ENCODE assay signal across 13 cellular contexts in the genomic region with DNA sequence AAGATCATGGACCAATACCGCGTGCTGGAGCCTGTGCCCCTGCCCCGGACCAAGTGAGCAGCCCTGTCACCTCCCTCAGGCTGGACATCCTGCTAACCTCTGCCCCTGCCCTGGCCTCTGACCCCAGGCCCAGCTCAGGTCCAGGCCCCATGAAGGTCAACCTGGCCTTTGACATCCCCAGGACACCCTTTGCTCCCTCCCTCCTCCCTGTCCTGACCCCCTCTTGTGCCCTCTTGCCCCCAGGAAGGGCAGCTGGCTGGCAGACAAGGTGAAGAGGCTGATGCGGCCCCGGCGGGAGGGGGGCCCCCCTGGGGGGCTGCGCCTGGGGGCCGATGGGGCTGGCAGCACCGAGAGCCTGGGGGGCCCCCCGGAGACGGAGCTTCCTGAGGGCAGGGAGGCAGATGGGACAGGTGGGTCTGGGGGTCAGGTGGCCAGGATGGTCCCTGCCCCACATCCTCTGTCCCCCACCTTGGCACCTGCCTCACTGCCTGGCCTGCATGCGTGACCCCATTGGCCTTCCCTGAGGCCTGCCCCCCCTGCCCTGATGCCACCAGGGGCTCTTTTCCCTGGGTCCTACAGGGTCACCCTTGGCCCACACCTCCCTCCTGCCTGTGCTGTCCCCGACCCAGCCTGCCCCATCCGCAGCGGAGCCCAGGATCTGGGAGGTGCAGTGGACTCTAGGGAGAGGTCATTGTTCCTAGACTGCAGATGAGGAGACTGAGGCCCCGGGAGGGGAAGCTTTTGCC. TPM values are rescaled to one million over a fixed set of nuclear protein-coding genes. Genes with fewer than 3 reads are reported as not detected.
DNase-seq lines count a peak whose midpoint lies in the region; ATAC-seq and TF ChIP-seq lines count a peak whose summit lies in the region.
"Had no signal": no experiment of that assay in that cellular context is flagged by ENCODE, and none has a peak within 500 bp of the region (broad histone marks: within the 10 kb centered on the region; RNA-seq: fewer than 3 reads in every experiment).

No MANE protein-coding gene starts in this region.

- peak overlapping the region; percentile 81 for H3K18ac ChIP-seq in neuronal stem cell (ENCODE audit: low read length)

- TF ChIP-seq EP300 in transverse colon (IDR thresholded peaks at IDR 0.05; ENCODE audit: low read depth): no peak

- no peak overlapping the region for H3K4me3 Mint-ChIP-seq in endodermal cell

- no TSS peak for BruUV-seq in Panc1 (replicated peaks; lab: Mats Ljungman, UMichigan)

- no peaks in the 10 kb centered on the region for H3K9me3 ChIP-seq in Panc1 (ENCODE audit: control insufficient read depth, insufficient read depth, low read depth, low read length)
- H3K9me3 ChIP-seq in endodermal cell (ENCODE audit: control insufficient read depth, low read length): no peaks in the 10 kb centered on the region
- H3K9me3 ChIP-seq in neuronal stem cell (replicated peaks in 1 of 2; ENCODE audit: control insufficient read depth in 2 of 2, insufficient read depth in 1 of 2, low read depth in 1 of 2, low read length in 2 of 2): no peaks in the 10 kb centered on the region
- H3K9me3 ChIP-seq in transverse colon: no peaks in the 10 kb centered on the region

- no peaks in the 10 kb centered on the region for H3K9me3 Mint-ChIP-seq in endodermal cell

- H2BK5ac ChIP-seq in neuronal stem cell (ENCODE audit: low read length): peak overlapping the region; percentile 19

- H3K27ac Mint-ChIP-seq in endodermal cell: no peak overlapping the region

- POLR2A ChIA-PET in Panc1 (lab: Charles Lee): interaction anchor here (0.6 kb wide), 3 partner anchors 36 to 54 kb away, joined by 3 to 7 read pairs (median 3); a partner anchor contains a TSS

- peak overlapping the region; percentile 64 for H4K91ac ChIP-seq in neuronal stem cell (ENCODE audit: low read depth, low read length, poor library complexity)

- H3K27ac ChIP-seq in Panc1 (ENCODE audit: low read length) (peak overlapping the region; percentile 52; the same call in 1 of the 2 replicates), endodermal cell (ENCODE audit: low read depth, low read length) (no peak overlapping the region), neuronal stem cell (replicated peaks; ENCODE audit: low read length) (no peak overlapping the region), transverse colon (no peak overlapping the region)
- H3K27ac ChIP-seq: GM23248 had no signal

- H3K27me3 ChIP-seq in H7 (ENCODE audit: control insufficient read depth, insufficient read depth, low read length) (no peaks in the 10 kb centered on the region), Panc1 (ENCODE audit: control insufficient read depth, insufficient read depth, low read length) (no peaks in the 10 kb centered on the region), endodermal cell (ENCODE audit: control insufficient read depth, insufficient read depth, low read length, poor library complexity, severe bottlenecking) (no peaks in the 10 kb centered on the region), neuronal stem cell (ENCODE audit: control insufficient read depth in 3 of 3, insufficient read depth in 3 of 3, low read depth in 1 of 3, low read length in 3 of 3) (no peaks in the 10 kb centered on the region), transverse colon (no peaks in the 10 kb centered on the region)

- H2BK12ac ChIP-seq in neuronal stem cell (ENCODE audit: low read length): peak overlapping the region; percentile 94

- H4K8ac ChIP-seq in neuronal stem cell (ENCODE audit: low read depth, low read length): no peak overlapping the region

- H2BK120ac ChIP-seq in neuronal stem cell (ENCODE audit: low read depth, low read length): peak overlapping the region; percentile 35

- H3K23ac ChIP-seq in neuronal stem cell (ENCODE audit: low read depth, low read length, poor library complexity): peak overlapping the region; percentile 43

- peaks cover 50% of the 10 kb centered on the region for H3K4me1 ChIP-seq in Panc1 (ENCODE audit: control insufficient read depth, insufficient read depth, low read length)
- H3K4me1 ChIP-seq in endodermal cell (ENCODE audit: control insufficient read depth, insufficient read depth, low read length): peaks cover 7% of the 10 kb centered on the region
- H3K4me1 ChIP-seq in neuronal stem cell (ENCODE audit: control insufficient read depth in 2 of 2, insufficient read depth in 1 of 2, low read depth in 1 of 2, low read length in 2 of 2): peaks cover 23 to 44% of the 10 kb centered on the region in 2 donors
- H3K4me1 ChIP-seq in transverse colon: peaks cover 15 to 26% (median 22%) of the 10 kb centered on the region in 4 donors

- TF ChIP-seq CTCF in Panc1 (IDR thresholded peaks at IDR 0.05) (no peak), endodermal cell (conservative IDR thresholded peaks at IDR 0.05) (no peak), transverse colon (IDR thresholded peaks at IDR 0.05) (no peak)

- H3K4me1 Mint-ChIP-seq in endodermal cell: peaks cover 7% of the 10 kb centered on the region

- peak; percentile 73 for DNase-seq in H7
- no peak for DNase-seq in Panc1 (ENCODE audit: low read depth, low spot score)
- DNase-seq in endodermal cell: peak; percentile 55
- DNase-seq in neuronal stem cell (ENCODE audit: low spot score): no peak
- DNase-seq in OCI-M1 (lab: John Stamatoyannopoulos, UW): no peak
- no peak for DNase-seq in transverse colon
- DNase-seq in activated CD4-positive, alpha-beta T cell treated with anti-CD3 and anti-CD28 coated beads, Interleukin-2, amount 50 U/mL, for 48 hours: no peak
- DNase-seq: AML-193, GM23248, NCI-H187 treated with DMSO at 0.1 percent for 48 hours, NCI-H226, NCI-H526, T-helper 1 cell had no signal

- in situ Hi-C loops in Panc1 (cut with HindIII; ENCODE audit: low pct_unique_long_range_greater_than_20kb, low sequenced_read_pairs) (no loop called here), transverse colon (cut with MboI; ENCODE audit: low pct_ligation_motif_present in 1 of 4, low pct_unique_long_range_greater_than_20kb in 1 of 4, low sequenced_read_pairs in 3 of 4) (no loop called here)

- intact Hi-C loops in Panc1 (cut with micrococcal nuclease; ENCODE audit: unreplicated experiment): no loop called here
- intact Hi-C loops in transverse colon (cut with DNase I; ENCODE audit: low total_unique reads): no loop called here

- H3K36me3 ChIP-seq in H7 (replicated peaks; ENCODE audit: control insufficient read depth, insufficient read depth, low read length): no peaks in the 10 kb centered on the region
- H3K36me3 ChIP-seq in Panc1 (ENCODE audit: control insufficient read depth, insufficient read depth, low read length): no peaks in the 10 kb centered on the region
- H3K36me3 ChIP-seq in endodermal cell (ENCODE audit: control insufficient read depth, insufficient read depth, low read length): no peaks in the 10 kb centered on the region
- no peaks in the 10 kb centered on the region for H3K36me3 ChIP-seq in neuronal stem cell (replicated peaks in 1 of 2; ENCODE audit: control insufficient read depth in 2 of 2, insufficient read depth in 2 of 2, low read length in 2 of 2)
- no peaks in the 10 kb centered on the region for H3K36me3 ChIP-seq in transverse colon

- no peak overlapping the region for H3K4me2 ChIP-seq in neuronal stem cell (ENCODE audit: insufficient read depth, low read length, poor library complexity, severe bottlenecking)

- 87 to 96% methylated on average over 7 to 16 of the region's 16 CpGs for WGBS in endodermal cell (ENCODE audit: insufficient coverage in 1 of 2, insufficient read length in 1 of 2), 2 experiments
- WGBS in neuronal stem cell (ENCODE audit: extremely low coverage in 2 of 2, insufficient read length in 2 of 2, insufficient replicate concordance in 1 of 2), 2 donors: no CpG with 5 or more reads among the region's 16 CpGs
- WGBS in transverse colon (ENCODE audit: low coverage in 1 of 2), 2 donors: 87 to 100% methylated on average over 2 to 10 of the region's 16 CpGs

- H3K9ac ChIP-seq in endodermal cell (ENCODE audit: extremely low read depth, low read length, poor library complexity, severe bottlenecking) (no peak overlapping the region), neuronal stem cell (ENCODE audit: low read depth, low read length, poor library complexity) (peak overlapping the region; percentile 50)
- H3K9ac ChIP-seq: GM23248 had no signal

- peak overlapping the region; percentile 99 for H2AK5ac ChIP-seq in neuronal stem cell (ENCODE audit: low read depth, low read length)

- CTCF ChIA-PET in Panc1 (lab: Charles Lee): interaction anchor here (0.5 to 3.7 kb wide), 10 partner anchors 8 to 95 kb away, joined by 5 to 33 read pairs (median 10); a partner anchor contains a TSS

- H3K79me1 ChIP-seq in neuronal stem cell (ENCODE audit: low read depth, low read length): peaks cover 4% of the 10 kb centered on the region

- TF ChIP-seq POLR2A in transverse colon (IDR thresholded peaks at IDR 0.05): no peak

- no peaks in the 10 kb centered on the region for H3K27me3 Mint-ChIP-seq in endodermal cell (ENCODE audit: insufficient read depth)

- H2BK15ac ChIP-seq in neuronal stem cell (ENCODE audit: low read length): peak overlapping the region; percentile 83

- no peak overlapping the region for H3K14ac ChIP-seq in neuronal stem cell (ENCODE audit: low read length)

- H2AFZ ChIP-seq in neuronal stem cell (ENCODE audit: low read length): no peak overlapping the region

- H3K4me3 ChIP-seq in H7 (ENCODE audit: insufficient read depth, low read depth, low read length): no peak overlapping the region
- H3K4me3 ChIP-seq in Panc1 (ENCODE audit: low read depth in 2 of 2, low read length in 2 of 2): no peak overlapping the region
- H3K4me3 ChIP-seq in endodermal cell (ENCODE audit: low read length): no peak overlapping the region
- no peak overlapping the region for H3K4me3 ChIP-seq in neuronal stem cell (ENCODE audit: low read length in 2 of 2)
- no peak overlapping the region for H3K4me3 ChIP-seq in transverse colon
- H3K4me3 ChIP-seq: GM23248 had no signal

- ATAC-seq in Panc1: no peak

- no peaks in the 10 kb centered on the region for H3K36me3 Mint-ChIP-seq in endodermal cell (ENCODE audit: low read depth)

- H3K4ac ChIP-seq in neuronal stem cell (ENCODE audit: low read length): no peak overlapping the region

RNA-seq across cellular contexts. Expression of a gene that starts 5.0 kb away (rescaled TPM):
- total RNA-seq in H7 (2014; rRNA removed; shearing (Covaris generic)): 16.0 and 17.6 TPM in 2 replicates
- total RNA-seq in Panc1 (2021; ENCODE audit: unreplicated experiment): 74.0 TPM
- 74.3 TPM for polyA plus RNA-seq in Panc1 (2012; ENCODE audit: insufficient read length)
- total RNA-seq in endodermal cell: 10 to 100 TPM; 13.5 to 14.5 TPM
- polyA plus RNA-seq in endodermal cell (2013, experiment 1 of 2): 10.2 TPM
- polyA plus RNA-seq in endodermal cell (2013, experiment 2 of 2): 9.9 TPM
- 5.7 TPM for polyA plus RNA-seq in neuronal stem cell (2013, experiment 1 of 2)
- 5.0 TPM for polyA plus RNA-seq in neuronal stem cell (2013, experiment 2 of 2)
- 10 to 100 TPM; 14.5 to 86.0 (median 34.5) TPM for total RNA-seq in transverse colon

RNA-seq across cellular contexts. Expression of a gene that starts 13.9 kb away (rescaled TPM):
- 7.7 and 9.9 TPM in 2 replicates for total RNA-seq in H7 (2014; rRNA removed; shearing (Covaris generic))
- 17.1 TPM for total RNA-seq in Panc1 (2021; ENCODE audit: unreplicated experiment)
- polyA plus RNA-seq in Panc1 (2012; ENCODE audit: insufficient read length): 36.1 TPM
- 10 to 100 TPM; 14.2 to 15.2 TPM for total RNA-seq in endodermal cell
- polyA plus RNA-seq in endodermal cell (2013, experiment 1 of 2): 5.3 TPM
- 4.5 TPM for polyA plus RNA-seq in endodermal cell (2013, experiment 2 of 2)
- 4.0 TPM for polyA plus RNA-seq in neuronal stem cell (2013, experiment 1 of 2)
- polyA plus RNA-seq in neuronal stem cell (2013, experiment 2 of 2): 4.5 TPM
- total RNA-seq in transverse colon: 100 to 1,000 TPM in 1 of 4 donors, 10 to 100 TPM in 3; 24.8 to 203 (median 47.1) TPM

RNA-seq across cellular contexts. Expression of a gene that starts 36.0 kb away (rescaled TPM):
- 272 and 303 TPM in 2 replicates for total RNA-seq in H7 (2014; rRNA removed; shearing (Covaris generic))
- total RNA-seq in Panc1 (2021; ENCODE audit: unreplicated experiment) (492 TPM), endodermal cell (100 to 1,000 TPM; 235 to 289 TPM), transverse colon (100 to 1,000 TPM; 152 to 381 (median 265) TPM)
- 1,326 TPM for polyA plus RNA-seq in Panc1 (2012; ENCODE audit: insufficient read length)
- 188 TPM for polyA plus RNA-seq in endodermal cell (2013, experiment 1 of 2)
- polyA plus RNA-seq in endodermal cell (2013, experiment 2 of 2): 181 TPM
- polyA plus RNA-seq in neuronal stem cell (2013, experiment 1 of 2): 142 TPM
- 136 TPM for polyA plus RNA-seq in neuronal stem cell (2013, experiment 2 of 2)

RNA-seq across cellular contexts. Expression of a gene that starts 36.6 kb away (rescaled TPM):
- total RNA-seq in H7 (2014; rRNA removed; shearing (Covaris generic)): 261 and 314 TPM in 2 replicates
- total RNA-seq in Panc1 (2021; ENCODE audit: unreplicated experiment) (341 TPM), endodermal cell (100 to 1,000 TPM; 265 to 352 TPM), transverse colon (10 to 100 TPM; 59.1 to 99.9 (median 82.7) TPM)
- polyA plus RNA-seq in Panc1 (2012; ENCODE audit: insufficient read length): 654 TPM
- polyA plus RNA-seq in endodermal cell (2013, experiment 1 of 2): 224 TPM
- 197 TPM for polyA plus RNA-seq in endodermal cell (2013, experiment 2 of 2)
- polyA plus RNA-seq in neuronal stem cell (2013, experiment 1 of 2): 529 TPM
- polyA plus RNA-seq in neuronal stem cell (2013, experiment 2 of 2): 505 TPM

RNA-seq across cellular contexts. Expression of a gene that starts 48.6 kb away (rescaled TPM):
- 80.5 and 94.8 TPM in 2 replicates for total RNA-seq in H7 (2014; rRNA removed; shearing (Covaris generic))
- total RNA-seq in Panc1 (2021; ENCODE audit: unreplicated experiment) (81.6 TPM), endodermal cell (10 to 100 TPM; 22.8 to 34.5 TPM), transverse colon (100 to 1,000 TPM; 142 to 272 (median 221) TPM)
- 60.2 TPM for polyA plus RNA-seq in Panc1 (2012; ENCODE audit: insufficient read length)
- polyA plus RNA-seq in endodermal cell (2013, experiment 1 of 2): 20.0 TPM
- 17.8 TPM for polyA plus RNA-seq in endodermal cell (2013, experiment 2 of 2)
- 5.3 TPM for polyA plus RNA-seq in neuronal stem cell (2013, experiment 1 of 2)
- 5.6 TPM for polyA plus RNA-seq in neuronal stem cell (2013, experiment 2 of 2)

Comparison
In these comparisons a context has a peak if more than half of its experiments do, and no peak if none do; other contexts are left out.
1. DNase-seq: peak in H7 (single experiment) and endodermal cell (single experiment); none in Panc1 (single experiment), neuronal stem cell (single experiment), OCI-M1 (single experiment), transverse colon (single experiment) and activated CD4-positive, alpha-beta T cell treated with anti-CD3 and anti-CD28 coated beads, Interleukin-2, amount 50 U/mL, for 48 hours (0 of 2).